ENCODE assay signal across 15 cellular contexts in the genomic region with DNA sequence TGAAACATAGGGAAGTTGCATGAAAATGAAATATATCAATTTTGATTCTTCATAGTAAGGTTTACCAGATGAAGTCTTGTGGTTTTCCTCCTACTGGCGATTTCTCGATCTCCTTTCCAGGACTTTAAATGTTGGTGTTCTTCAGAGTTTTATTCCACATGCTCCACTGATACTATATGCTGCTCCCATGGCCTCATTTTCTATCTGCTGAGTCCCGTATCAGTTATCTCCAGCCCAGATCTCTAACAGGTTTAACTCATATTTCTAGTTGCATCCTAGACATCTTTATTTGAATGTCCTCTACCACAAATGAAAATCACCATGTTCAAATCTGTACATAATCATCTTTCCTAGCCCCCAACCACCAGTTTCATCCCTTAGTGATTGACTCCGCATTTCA.
DNase-seq lines count a peak whose midpoint lies in the region; ATAC-seq and TF ChIP-seq lines count a peak whose summit lies in the region.
"Had no signal": no experiment of that assay in that cellular context is flagged by ENCODE, and none has a peak within 500 bp of the region (broad histone marks: within the 10 kb centered on the region; RNA-seq: fewer than 3 reads in every experiment).

No MANE protein-coding gene starts in this region.

- ATAC-seq in activated naive CD4-positive, alpha-beta T cell treated with anti-CD3 and anti-CD28 coated beads, Interleukin-2, amount 50 U/mL, for 72 hours, result peak in 1 of 2 donors; percentile 34
- no peak for ATAC-seq in T-cell (replicated peaks in 1 of 4)
- ATAC-seq in stimulated activated naive B cell treated with anti-CD40 and anti-IgM and Interleukin-4, amounts not matched to agents 10 μg/mL and 1 μg/mL and 100 μg/mL, for 72 hours (replicated peaks), result no peak
- ATAC-seq: CD8-positive, alpha-beta T cell; PC-3 had no signal

- no peaks in the 10 kb centered on the region for H3K27me3 Mint-ChIP-seq in activated naive CD4-positive, alpha-beta T cell treated with anti-CD3 and anti-CD28 coated beads, Interleukin-2, amount 10 ng/mL, durations not matched to agents 7 days and 5 days
- H3K27me3 Mint-ChIP-seq in T-cell, result no peaks in the 10 kb centered on the region
- H3K27me3 Mint-ChIP-seq in activated naive CD8-positive, alpha-beta T cell treated with anti-CD3 and anti-CD28 coated beads for 36 hours, result no peaks in the 10 kb centered on the region
- no peaks in the 10 kb centered on the region for H3K27me3 Mint-ChIP-seq in stimulated activated naive B cell treated with anti-CD40 and anti-IgM and Interleukin-4, amounts not matched to agents 10 μg/mL and 1 μg/mL and 100 μg/mL, for 72 hours

- H3K27ac Mint-ChIP-seq in activated naive CD4-positive, alpha-beta T cell treated with anti-CD3 and anti-CD28 coated beads, Interleukin-2, amount 50 U/mL, for 72 hours, result peak overlapping the region; percentile 0 to 36
- H3K27ac Mint-ChIP-seq in activated naive CD4-positive, alpha-beta T cell treated with anti-CD3 and anti-CD28 coated beads, Interleukin-2, amount 10 ng/mL, durations not matched to agents 7 days and 5 days, result no peak overlapping the region
- H3K27ac Mint-ChIP-seq in T-cell, result peak overlapping the region; percentile 55 to 74
- peak overlapping the region; percentile 18 for H3K27ac Mint-ChIP-seq in activated naive CD8-positive, alpha-beta T cell treated with anti-CD3 and anti-CD28 coated beads for 36 hours
- H3K27ac Mint-ChIP-seq in stimulated activated naive B cell treated with anti-CD40 and anti-IgM and Interleukin-4, amounts not matched to agents 10 μg/mL and 1 μg/mL and 100 μg/mL, for 72 hours, result peak overlapping the region; percentile 37
- H3K27ac Mint-ChIP-seq: CD8-positive, alpha-beta T cell had no signal

- no peaks in the 10 kb centered on the region for H3K27me3 ChIP-seq in breast epithelium

- H3K4me1 Mint-ChIP-seq in activated naive CD4-positive, alpha-beta T cell treated with anti-CD3 and anti-CD28 coated beads, Interleukin-2, amount 10 ng/mL, durations not matched to agents 7 days and 5 days, result peaks cover 19% of the 10 kb centered on the region
- H3K4me1 Mint-ChIP-seq in T-cell, result peaks cover 24 to 48% (median 38%) of the 10 kb centered on the region in 3 donors
- peaks cover 25% of the 10 kb centered on the region for H3K4me1 Mint-ChIP-seq in activated naive CD8-positive, alpha-beta T cell treated with anti-CD3 and anti-CD28 coated beads for 36 hours
- H3K4me1 Mint-ChIP-seq in stimulated activated naive B cell treated with anti-CD40 and anti-IgM and Interleukin-4, amounts not matched to agents 10 μg/mL and 1 μg/mL and 100 μg/mL, for 72 hours, result peaks cover 5 to 11% of the 10 kb centered on the region in 2 donors

- CTCF ChIA-PET in activated naive CD4-positive, alpha-beta T cell treated with anti-CD3 and anti-CD28 coated beads, Interleukin-2, amount 10 ng/mL, durations not matched to agents 7 days and 5 days (lab: Charles Lee), result no interaction called here
- CTCF ChIA-PET in T-cell (lab: Charles Lee), result interaction anchor here in 1 of 2 donors (0.6 to 1.5 kb wide), 3 partner anchors 26 to 156 kb away, joined by 3 to 4 read pairs (median 3); no protein-coding TSS in a partner anchor

- no peak for TF ChIP-seq POLR2A in breast epithelium (IDR thresholded peaks at IDR 0.05)

- no peak overlapping the region for H3K4me3 Mint-ChIP-seq in activated naive CD4-positive, alpha-beta T cell treated with anti-CD3 and anti-CD28 coated beads, Interleukin-2, amount 10 ng/mL, durations not matched to agents 7 days and 5 days
- no peak overlapping the region for H3K4me3 Mint-ChIP-seq in T-cell
- no peak overlapping the region for H3K4me3 Mint-ChIP-seq in activated naive CD8-positive, alpha-beta T cell treated with anti-CD3 and anti-CD28 coated beads for 36 hours
- H3K4me3 Mint-ChIP-seq in stimulated activated naive B cell treated with anti-CD40 and anti-IgM and Interleukin-4, amounts not matched to agents 10 μg/mL and 1 μg/mL and 100 μg/mL, for 72 hours, result no peak overlapping the region
- H3K4me3 Mint-ChIP-seq: CD8-positive, alpha-beta T cell had no signal

- H3K9me3 ChIP-seq in breast epithelium, result no peaks in the 10 kb centered on the region

- POLR2A ChIA-PET in T-cell (lab: Charles Lee), result no interaction called here

- intact Hi-C loops in breast epithelium (cut with DNase I; ENCODE audit: low total_unique reads), result no loop called here

- no peak for DNase-seq in activated naive CD4-positive, alpha-beta T cell treated with anti-CD3 and anti-CD28 coated beads, Interleukin-2, amount 50 U/mL, for 72 hours (ENCODE audit: low spot score in 2 of 2)
- DNase-seq in activated naive CD4-positive, alpha-beta T cell treated with anti-CD3 and anti-CD28 coated beads, Interleukin-2, amount 10 ng/mL, durations not matched to agents 7 days and 5 days, result no peak
- no peak for DNase-seq in T-cell
- no peak for DNase-seq in activated naive CD8-positive, alpha-beta T cell treated with anti-CD3 and anti-CD28 coated beads for 36 hours
- DNase-seq in stimulated activated naive B cell treated with anti-CD40 and anti-IgM and Interleukin-4, amounts not matched to agents 10 μg/mL and 1 μg/mL and 100 μg/mL, for 72 hours, result no peak
- DNase-seq in effector CD8-positive, alpha-beta T cell (lab: John Stamatoyannopoulos, UW), result no peak
- no peak for DNase-seq in breast epithelium (ENCODE audit: low spot score in 2 of 2)
- DNase-seq: ACHN; CD8-positive, alpha-beta T cell; DMS 273 treated with DMSO at 0.1 percent for 48 hours; GM23248; NCI-H1092; NCI-H1694 treated with DMSO at 0.1 percent for 48 hours; NCI-H446; PC-3 had no signal

- H3K36me3 Mint-ChIP-seq in activated naive CD4-positive, alpha-beta T cell treated with anti-CD3 and anti-CD28 coated beads, Interleukin-2, amount 50 U/mL, for 72 hours, result peaks cover 0 to 25% of the 10 kb centered on the region in 2 donors
- peaks cover 53% of the 10 kb centered on the region for H3K36me3 Mint-ChIP-seq in activated naive CD4-positive, alpha-beta T cell treated with anti-CD3 and anti-CD28 coated beads, Interleukin-2, amount 10 ng/mL, durations not matched to agents 7 days and 5 days
- H3K36me3 Mint-ChIP-seq in T-cell, result peaks cover 53% of the 10 kb centered on the region
- H3K36me3 Mint-ChIP-seq in activated naive CD8-positive, alpha-beta T cell treated with anti-CD3 and anti-CD28 coated beads for 36 hours, result peaks cover 16% of the 10 kb centered on the region
- H3K36me3 Mint-ChIP-seq in stimulated activated naive B cell treated with anti-CD40 and anti-IgM and Interleukin-4, amounts not matched to agents 10 μg/mL and 1 μg/mL and 100 μg/mL, for 72 hours, result peaks cover 21 to 43% of the 10 kb centered on the region in 2 donors

- no peaks in the 10 kb centered on the region for H3K9me3 Mint-ChIP-seq in activated naive CD4-positive, alpha-beta T cell treated with anti-CD3 and anti-CD28 coated beads, Interleukin-2, amount 50 U/mL, for 72 hours
- H3K9me3 Mint-ChIP-seq in activated naive CD4-positive, alpha-beta T cell treated with anti-CD3 and anti-CD28 coated beads, Interleukin-2, amount 10 ng/mL, durations not matched to agents 7 days and 5 days, result no peaks in the 10 kb centered on the region
- no peaks in the 10 kb centered on the region for H3K9me3 Mint-ChIP-seq in T-cell
- no peaks in the 10 kb centered on the region for H3K9me3 Mint-ChIP-seq in activated naive CD8-positive, alpha-beta T cell treated with anti-CD3 and anti-CD28 coated beads for 36 hours
- no peaks in the 10 kb centered on the region for H3K9me3 Mint-ChIP-seq in stimulated activated naive B cell treated with anti-CD40 and anti-IgM and Interleukin-4, amounts not matched to agents 10 μg/mL and 1 μg/mL and 100 μg/mL, for 72 hours
- H3K9me3 Mint-ChIP-seq: CD8-positive, alpha-beta T cell had no signal

- no peaks in the 10 kb centered on the region for H3K4me1 ChIP-seq in breast epithelium

- TF ChIP-seq CTCF in breast epithelium (IDR thresholded peaks at IDR 0.05), result no peak

- H3K27ac ChIP-seq in breast epithelium, result no peak overlapping the region
- H3K27ac ChIP-seq: GM23248 had no signal

- H3K4me3 ChIP-seq in breast epithelium, result no peak overlapping the region
- H3K4me3 ChIP-seq: GM23248 had no signal

- H3K36me3 ChIP-seq in breast epithelium, result no peaks in the 10 kb centered on the region
